Comparison of ENCODE assay signal across 10 cellular contexts in genomic region chr12:47822863-47823262, GRCh38. TPM values are rescaled to one million over a fixed set of nuclear protein-coding genes. Genes with fewer than 3 reads are reported as not detected.
A peak's percentile ranks its signal among the peaks of the same experiment; 100 is the strongest.
DNase-seq lines count a peak whose midpoint lies in the region; ATAC-seq, FAIRE-seq and TF ChIP-seq lines count a peak whose summit lies in the region.
"Had no signal": no experiment of that assay in that cellular context is flagged by ENCODE, and none has a peak within 500 bp of the region (broad histone marks: within the 10 kb centered on the region; RNA-seq: fewer than 3 reads in every experiment).

No MANE protein-coding gene starts in this region.

- peak overlapping the region; percentile 9; the same call in 1 of the 2 replicates for H3K27ac ChIP-seq in DOHH2 (ENCODE audit: low read depth, low read length)
- H3K27ac ChIP-seq in kidney (ENCODE audit: low read depth in 2 of 2, low read length in 2 of 2), result peak overlapping the region; percentile 47 to 94
- H3K27ac ChIP-seq in skin epidermis, result peak overlapping the region in 15 of 21 experiments; percentile 27 to 99 (median 97)

- ATAC-seq in T-helper 17 cell, result no peak

- no peak overlapping the region for H3K4me2 ChIP-seq in DOHH2 (ENCODE audit: low read length)

- H3K9me3 Mint-ChIP-seq in progenitor cell of endocrine pancreas (ENCODE audit: low read depth), result no peaks in the 10 kb centered on the region
- H3K9me3 Mint-ChIP-seq: activated B cell treated with CpG ODN at 0.5 μM for 24 hours had no signal

- H3K4me1 ChIP-seq in DOHH2 (ENCODE audit: control insufficient read depth, low read length) (peaks cover 82% of the 10 kb centered on the region), kidney (ENCODE audit: control insufficient read depth in 1 of 2, insufficient read depth in 1 of 2, low read depth in 1 of 2, low read length in 2 of 2) (peaks cover 39 to 50% of the 10 kb centered on the region in 2 donors)

- H3K27ac Mint-ChIP-seq in T-helper 17 cell, result peak overlapping the region; percentile 97
- no peak overlapping the region for H3K27ac Mint-ChIP-seq in progenitor cell of endocrine pancreas
- H3K27ac Mint-ChIP-seq: activated B cell treated with CpG ODN at 0.5 μM for 24 hours had no signal

- no peak overlapping the region for H3K9ac ChIP-seq in kidney (ENCODE audit: low read length in 2 of 2)

- no peaks in the 10 kb centered on the region for H3K27me3 Mint-ChIP-seq in T-helper 17 cell
- H3K27me3 Mint-ChIP-seq in progenitor cell of endocrine pancreas, result no peaks in the 10 kb centered on the region
- H3K27me3 Mint-ChIP-seq: activated B cell treated with CpG ODN at 0.5 μM for 24 hours had no signal

- DNase-seq in T-helper 17 cell (no peak), kidney (no peak), head of caudate nucleus (no peak), HK-2 (ENCODE audit: unreplicated experiment) (no peak), AML-193 (lab: John Stamatoyannopoulos, UW) (no peak), progenitor cell of endocrine pancreas (ENCODE audit: low spot score, unreplicated experiment) (no peak)
- DNase-seq: activated B cell treated with CpG ODN at 0.5 μM for 24 hours had no signal

- H3F3A ChIP-seq in DOHH2 (ENCODE audit: control insufficient read depth, insufficient read depth), result peaks cover 16% of the 10 kb centered on the region

- H3K4me3 Mint-ChIP-seq in T-helper 17 cell (no peak overlapping the region), progenitor cell of endocrine pancreas (ENCODE audit: low read depth) (no peak overlapping the region)
- H3K4me3 Mint-ChIP-seq: activated B cell treated with CpG ODN at 0.5 μM for 24 hours had no signal

- no peaks in the 10 kb centered on the region for H4K20me1 ChIP-seq in DOHH2 (ENCODE audit: control insufficient read depth, insufficient read depth, low read depth, low read length)

- peaks cover 72% of the 10 kb centered on the region for H3K4me1 Mint-ChIP-seq in T-helper 17 cell
- H3K4me1 Mint-ChIP-seq in progenitor cell of endocrine pancreas (ENCODE audit: low read depth), result peaks cover 31% of the 10 kb centered on the region

- FAIRE-seq in kidney (lab: Jason Lieb, UNC), result no peak
- FAIRE-seq: HTR-8/SVneo had no signal

- intact Hi-C loops in kidney (cut with DNase I), result no loop called here
- intact Hi-C loops in head of caudate nucleus (cut with DNase I), result no loop called here

- H3K9me2 ChIP-seq in DOHH2 (replicated peaks; ENCODE audit: control insufficient read depth, low read length), result no peaks in the 10 kb centered on the region

- H3K36me3 Mint-ChIP-seq in T-helper 17 cell (ENCODE audit: low read depth) (no peaks in the 10 kb centered on the region), progenitor cell of endocrine pancreas (ENCODE audit: insufficient read depth) (no peaks in the 10 kb centered on the region)

- peaks cover 13% of the 10 kb centered on the region for H3K36me3 ChIP-seq in DOHH2 (ENCODE audit: control insufficient read depth, low read length)
- H3K36me3 ChIP-seq in kidney (ENCODE audit: control insufficient read depth in 1 of 2, insufficient read depth in 2 of 2, low read length in 2 of 2), result no peaks in the 10 kb centered on the region

- H3K9me3 ChIP-seq in DOHH2 (ENCODE audit: control insufficient read depth, insufficient read depth, low read length) (no peaks in the 10 kb centered on the region), T-helper 17 cell (ENCODE audit: control insufficient read depth, low read length, poor library complexity, severe bottlenecking) (no peaks in the 10 kb centered on the region), kidney (ENCODE audit: control insufficient read depth in 1 of 2, low read length in 2 of 2) (no peaks in the 10 kb centered on the region)

- TF ChIP-seq CTCF in DOHH2 (IDR thresholded peaks at IDR 0.05; ENCODE audit: low read depth, low read length, poor library complexity, severe bottlenecking), result no peak
- TF ChIP-seq CTCF in kidney (IDR thresholded peaks at IDR 0.05; ENCODE audit: borderline replicate concordance, extremely low read depth, insufficient read depth), result no peak
- TF ChIP-seq CTCF in progenitor cell of endocrine pancreas (IDR thresholded peaks at IDR 0.05; ENCODE audit: unreplicated experiment), result no peak

- peaks cover 22% of the 10 kb centered on the region for H3K79me2 ChIP-seq in DOHH2 (ENCODE audit: control insufficient read depth, low read length)

- no peak overlapping the region for H3K4me3 ChIP-seq in DOHH2 (ENCODE audit: low read length)
- no peak overlapping the region for H3K4me3 ChIP-seq in kidney (ENCODE audit: low read length in 2 of 2)
- no peak overlapping the region for H3K4me3 ChIP-seq in skin epidermis

- H3K27me3 ChIP-seq in DOHH2 (ENCODE audit: control insufficient read depth, low read length), result no peaks in the 10 kb centered on the region

RNA-seq across cellular contexts. Expression of gene HDAC7, which starts 3.2 kb away (rescaled TPM):
- total RNA-seq in T-helper 17 cell, result 100 to 1,000 TPM; 129 to 151 TPM
- total RNA-seq in kidney, result 132 TPM
- 35.0 TPM for polyA plus RNA-seq in kidney (ENCODE audit: insufficient read depth, low read depth, low replicate concordance)
- 80.0 and 81.0 TPM in 2 replicates for total RNA-seq in progenitor cell of endocrine pancreas

RNA-seq across cellular contexts. Expression of gene SLC48A1, which starts 49.8 kb away (rescaled TPM):
- total RNA-seq in T-helper 17 cell, result 1 to 10 TPM; 5.9 to 6.9 TPM
- total RNA-seq in kidney, result 69.9 TPM
- polyA plus RNA-seq in kidney (ENCODE audit: insufficient read depth, low read depth, low replicate concordance), result 56.9 TPM
- 15.1 and 16.2 TPM in 2 replicates for total RNA-seq in progenitor cell of endocrine pancreas

Comparison
In these comparisons a context has a peak if more than half of its experiments do, and no peak if none do; other contexts are left out.
1. H3K27ac ChIP-seq: peak in every context shown above with its lines; median percentile 97 in skin epidermis; 70 in kidney; 9 in DOHH2.